In genomic region chr13:70755411-70755810, GRCh38 we compare ENCODE assay signal across 35 cellular contexts.
"Had no signal": no experiment of that assay in that cellular context is flagged by ENCODE, and none has a peak within 500 bp of the region (broad histone marks: within the 10 kb centered on the region; RNA-seq: fewer than 3 reads in every experiment).

No MANE protein-coding gene starts in this region.

- H3K4me1 ChIP-seq: ascending aorta, colonic mucosa, Peyer's patch had no signal

- H3K9me3 ChIP-seq: ascending aorta, colonic mucosa, Peyer's patch had no signal

- H3K27ac ChIP-seq: ascending aorta, cardiac muscle cell, colonic mucosa, KMS-11, Peyer's patch, VCaP had no signal

- H3K36me3 ChIP-seq: ascending aorta, cardiac muscle cell, colonic mucosa, Peyer's patch had no signal

- H3K4me3 ChIP-seq: ascending aorta, cardiac muscle cell, colonic mucosa, Peyer's patch had no signal

- H3K27me3 ChIP-seq: ascending aorta, cardiac muscle cell, colonic mucosa, Peyer's patch had no signal

- DNase-seq: activated CD4-positive, alpha-beta memory T cell treated with anti-CD3 and anti-CD28 coated beads, Interleukin-2, amount 10 ng/mL, durations not matched to agents 7 days and 5 days; activated CD4-positive, alpha-beta T cell treated with anti-CD3 and anti-CD28 coated beads for 1 hour; activated CD4-positive, alpha-beta T cell treated with anti-CD3 and anti-CD28 coated beads for 48 hours; activated CD4-positive, CD25-positive, alpha-beta regulatory T cell; activated CD8-positive, alpha-beta memory T cell treated with anti-CD3 and anti-CD28 coated beads for 24 hours; activated CD8-positive, alpha-beta memory T cell treated with anti-CD3 and anti-CD28 coated beads, Interleukin-2, amount 10 ng/mL, durations not matched to agents 7 days and 5 days; activated CD8-positive, alpha-beta memory T cell treated with anti-CD3 and anti-CD28 coated beads, Interleukin-2, amount 50 U/mL, for 48 hours; activated gamma-delta T cell; activated naive CD4-positive, alpha-beta T cell treated with Interleukin-2 at 50 U/mL for 16 hours; activated naive CD8-positive, alpha-beta T cell treated with anti-CD3 and anti-CD28 coated beads, Interleukin-2, amount 10 ng/mL, durations not matched to agents 7 days and 5 days; activated T-cell treated with anti-CD3 and anti-CD28 coated beads, Interleukin-2, amount 50 U/mL, for 72 hours; amygdala; colonic mucosa; MM.1S; MV-4-11; NCI-H1436 treated with DMSO at 0.1 percent for 48 hours; NCI-H1694 treated with DMSO at 0.1 percent for 48 hours; NCI-H2029; NCI-H2171 treated with DMSO at 0.1 percent for 48 hours; NCI-H2227 treated with DMSO at 0.1 percent for 48 hours; NCI-H526; NCI-H774; NK-92 treated with Interleukin-12 subunit alpha and Interleukin-12 subunit beta, amount 100 ng/mL, for 24 hours; PC-3; Peyer's patch; RPMI8226; SIG-M5; SW 1271; T-helper 1 cell; T-helper 2 cell; T-helper 9 cell had no signal
